ENCODE assay signal across 19 cellular contexts in genomic region chr12:97555547-97556200, GRCh38.
A peak's percentile ranks its signal among the peaks of the same experiment; 100 is the strongest.
DNase-seq lines count a peak whose midpoint lies in the region; FAIRE-seq and TF ChIP-seq lines count a peak whose summit lies in the region.
"Had no signal": no experiment of that assay in that cellular context is flagged by ENCODE, and none has a peak within 500 bp of the region (broad histone marks: within the 10 kb centered on the region; RNA-seq: fewer than 3 reads in every experiment).

No MANE protein-coding gene starts in this region.

- H3K9me3 Mint-ChIP-seq in endothelial cell (ENCODE audit: unreplicated experiment) (no peaks in the 10 kb centered on the region), neural progenitor cell (no peaks in the 10 kb centered on the region)
- H3K9me3 Mint-ChIP-seq: activated naive CD4-positive, alpha-beta T cell treated with anti-CD3 and anti-CD28 coated beads, Interleukin-2, amount 10 ng/mL, durations not matched to agents 7 days and 5 days had no signal

- H3K9me3 ChIP-seq in BLaER1 (no peaks in the 10 kb centered on the region), Karpas-422 (ENCODE audit: low read length) (no peaks in the 10 kb centered on the region), neural progenitor cell (ENCODE audit: low read depth) (no peaks in the 10 kb centered on the region)
- H3K9me3 ChIP-seq: esophagus squamous epithelium, HAP-1, sigmoid colon had no signal

- H3K79me2 ChIP-seq in Karpas-422 (ENCODE audit: low read length) (no peaks in the 10 kb centered on the region), neural progenitor cell (ENCODE audit: low read depth) (peaks cover 3% of the 10 kb centered on the region)

- H3K9me2 ChIP-seq in Karpas-422 (replicated peaks; ENCODE audit: insufficient read depth, low read length) = no peaks in the 10 kb centered on the region

- H3K36me3 ChIP-seq in BLaER1 = no peaks in the 10 kb centered on the region
- no peaks in the 10 kb centered on the region for H3K36me3 ChIP-seq in Karpas-422 (ENCODE audit: insufficient read depth, low read length)
- no peaks in the 10 kb centered on the region for H3K36me3 ChIP-seq in neural progenitor cell
- H3K36me3 ChIP-seq: esophagus squamous epithelium, HAP-1, sigmoid colon had no signal

- no peak overlapping the region for H3K9ac ChIP-seq in BLaER1
- H3K9ac ChIP-seq in Karpas-422 (ENCODE audit: low read length) = no peak overlapping the region
- no peak overlapping the region for H3K9ac ChIP-seq in neural progenitor cell

- no peak overlapping the region for H3K4me3 Mint-ChIP-seq in endothelial cell (ENCODE audit: unreplicated experiment)
- H3K4me3 Mint-ChIP-seq in neural progenitor cell = peak overlapping the region; percentile 0
- H3K4me3 Mint-ChIP-seq: activated CD4-positive, alpha-beta T cell treated with anti-CD3 and anti-CD28 coated beads for 36 hours; activated naive CD4-positive, alpha-beta T cell treated with anti-CD3 and anti-CD28 coated beads, Interleukin-2, amount 10 ng/mL, durations not matched to agents 7 days and 5 days; CD8-positive, alpha-beta memory T cell had no signal

- H3K4me2 ChIP-seq in BLaER1 (peak overlapping the region; percentile 80), Karpas-422 (ENCODE audit: low read depth, low read length, poor library complexity, severe bottlenecking) (peak overlapping the region; percentile 31), neural progenitor cell (peak overlapping the region; percentile 14)

- H3K4me1 Mint-ChIP-seq in endothelial cell (ENCODE audit: unreplicated experiment) (peaks cover 30% of the 10 kb centered on the region), neural progenitor cell (peaks cover 64% of the 10 kb centered on the region)
- H3K4me1 Mint-ChIP-seq: activated CD4-positive, alpha-beta T cell treated with anti-CD3 and anti-CD28 coated beads for 36 hours; activated naive CD4-positive, alpha-beta T cell treated with anti-CD3 and anti-CD28 coated beads, Interleukin-2, amount 10 ng/mL, durations not matched to agents 7 days and 5 days; CD8-positive, alpha-beta memory T cell had no signal

- H3K27ac Mint-ChIP-seq in endothelial cell (ENCODE audit: unreplicated experiment) (peak overlapping the region; percentile 85), neural progenitor cell (peak overlapping the region; percentile 61)
- H3K27ac Mint-ChIP-seq: activated CD4-positive, alpha-beta T cell treated with anti-CD3 and anti-CD28 coated beads for 36 hours; activated naive CD4-positive, alpha-beta T cell treated with anti-CD3 and anti-CD28 coated beads, Interleukin-2, amount 10 ng/mL, durations not matched to agents 7 days and 5 days; CD8-positive, alpha-beta memory T cell had no signal

- H3K36me3 Mint-ChIP-seq in endothelial cell (ENCODE audit: low read depth, unreplicated experiment) (no peaks in the 10 kb centered on the region), neural progenitor cell (peaks cover 52% of the 10 kb centered on the region)
- H3K36me3 Mint-ChIP-seq: activated naive CD4-positive, alpha-beta T cell treated with anti-CD3 and anti-CD28 coated beads, Interleukin-2, amount 10 ng/mL, durations not matched to agents 7 days and 5 days; CD8-positive, alpha-beta memory T cell had no signal

- H3K27me3 ChIP-seq in BLaER1 (no peaks in the 10 kb centered on the region), Karpas-422 (ENCODE audit: low read length) (no peaks in the 10 kb centered on the region), neural progenitor cell (no peaks in the 10 kb centered on the region)
- H3K27me3 ChIP-seq: esophagus squamous epithelium, sigmoid colon had no signal

- H3K27ac ChIP-seq in BLaER1 (no peak overlapping the region), Karpas-422 (ENCODE audit: low read length) (no peak overlapping the region), neural progenitor cell (peak overlapping the region; percentile 49)
- H3K27ac ChIP-seq: esophagus squamous epithelium, sigmoid colon had no signal

- H2AFZ ChIP-seq in Karpas-422 (ENCODE audit: low read length) (no peak overlapping the region), neural progenitor cell (replicated peaks) (no peak overlapping the region)

- no peaks in the 10 kb centered on the region for H4K20me1 ChIP-seq in BLaER1
- no peaks in the 10 kb centered on the region for H4K20me1 ChIP-seq in Karpas-422 (ENCODE audit: insufficient read depth, low read depth, low read length)
- no peaks in the 10 kb centered on the region for H4K20me1 ChIP-seq in neural progenitor cell (ENCODE audit: low read depth)

- H3F3A ChIP-seq in neural progenitor cell (ENCODE audit: low read depth) = peaks cover 62% of the 10 kb centered on the region

- TF ChIP-seq CTCF in endothelial cell (IDR thresholded peaks at IDR 0.05; ENCODE audit: unreplicated experiment) (no peak), neural progenitor cell (IDR thresholded peaks at IDR 0.05) (no peak)

- DNase-seq in Karpas-422 = no peak
- no peak for DNase-seq in endothelial cell (ENCODE audit: low spot score)
- DNase-seq in neural progenitor cell (ENCODE audit: low spot score) = no peak
- DNase-seq in ecto neural progenitor cell (ENCODE audit: low spot score) = no peak
- DNase-seq in HTR-8/SVneo (ENCODE audit: insufficient read length, low spot score) = no peak
- no peak for DNase-seq in DMS153 (lab: John Stamatoyannopoulos, UW)
- DNase-seq: activated CD4-positive, alpha-beta T cell treated with anti-CD3 and anti-CD28 coated beads for 36 hours; activated naive CD4-positive, alpha-beta T cell treated with anti-CD3 and anti-CD28 coated beads, Interleukin-2, amount 10 ng/mL, durations not matched to agents 7 days and 5 days; activated T-cell treated with anti-CD3 and anti-CD28 coated beads, Interleukin-2, amount 50 U/mL, for 48 hours; anterior cingulate cortex; CD8-positive, alpha-beta memory T cell; DND-41; effector CD8-positive, alpha-beta T cell; esophagus squamous epithelium; NCI-H524 treated with DMSO at 0.1 percent for 48 hours; sigmoid colon had no signal

- no peak for FAIRE-seq in HTR-8/SVneo (lab: Jason Lieb, UNC)
- FAIRE-seq: TTC549 had no signal

- H3K27me3 Mint-ChIP-seq in endothelial cell (ENCODE audit: unreplicated experiment) (no peaks in the 10 kb centered on the region), neural progenitor cell (ENCODE audit: insufficient read depth, low read depth) (no peaks in the 10 kb centered on the region)
- H3K27me3 Mint-ChIP-seq: activated CD4-positive, alpha-beta T cell treated with anti-CD3 and anti-CD28 coated beads for 36 hours; activated naive CD4-positive, alpha-beta T cell treated with anti-CD3 and anti-CD28 coated beads, Interleukin-2, amount 10 ng/mL, durations not matched to agents 7 days and 5 days; CD8-positive, alpha-beta memory T cell had no signal

- peaks cover 50% of the 10 kb centered on the region for H3K4me1 ChIP-seq in BLaER1
- H3K4me1 ChIP-seq in Karpas-422 (ENCODE audit: low read length) = peaks cover 34% of the 10 kb centered on the region
- H3K4me1 ChIP-seq in neural progenitor cell = peaks cover 80% of the 10 kb centered on the region
- H3K4me1 ChIP-seq: HAP-1, sigmoid colon had no signal

- no peak overlapping the region for H3K4me3 ChIP-seq in BLaER1
- no peak overlapping the region for H3K4me3 ChIP-seq in Karpas-422 (ENCODE audit: low read length)
- no peak overlapping the region for H3K4me3 ChIP-seq in neural progenitor cell
- H3K4me3 ChIP-seq: esophagus squamous epithelium, HAP-1, sigmoid colon had no signal

Comparison
In these comparisons a context has a peak if more than half of its experiments do, and no peak if none do; other contexts are left out.
1. H3K4me2 ChIP-seq: peak in every context shown above with its lines; median percentile 80 in BLaER1; 31 in Karpas-422; 14 in neural progenitor cell.